Comparison of ENCODE assay signal across 11 cellular contexts in genomic region chr2:232030229-232030628, GRCh38.
A peak's percentile ranks its signal among the peaks of the same experiment; 100 is the strongest.
DNase-seq lines count a peak whose midpoint lies in the region; ATAC-seq and TF ChIP-seq lines count a peak whose summit lies in the region.
"Had no signal": no experiment of that assay in that cellular context is flagged by ENCODE, and none has a peak within 500 bp of the region (broad histone marks: within the 10 kb centered on the region; RNA-seq: fewer than 3 reads in every experiment).

No MANE protein-coding gene starts in this region.

- intact Hi-C loops in lower lobe of right lung (cut with DNase I): no loop called here

- H3K4me3 ChIP-seq in GM12864 (ENCODE audit: low read depth, low read length): no peak overlapping the region
- H3K4me3 ChIP-seq in LNCaP clone FGC (ENCODE audit: low read depth, low read length): no peak overlapping the region
- no peak overlapping the region for H3K4me3 ChIP-seq in lower lobe of right lung

- H3K9me3 Mint-ChIP-seq in chondrocyte (ENCODE audit: low read depth): peaks cover 21% of the 10 kb centered on the region

- H3K27me3 ChIP-seq in lower lobe of right lung (ENCODE audit: low read depth): no peaks in the 10 kb centered on the region

- H3K4me1 ChIP-seq in lower lobe of right lung: no peaks in the 10 kb centered on the region

- no peak overlapping the region for H3K27ac Mint-ChIP-seq in chondrocyte (ENCODE audit: unreplicated experiment)

- DNase-seq in GM12864 (ENCODE audit: low read depth) (no peak), LNCaP clone FGC (ENCODE audit: low read depth) (no peak), chondrocyte (ENCODE audit: low spot score) (no peak), lower lobe of right lung (no peak), DMS114 treated with DMSO at 0.1 percent for 48 hours (lab: John Stamatoyannopoulos, UW; ENCODE audit: unreplicated experiment) (no peak)
- DNase-seq in effector CD4-positive, alpha-beta T cell: no peak
- DNase-seq in activated CD4-positive, alpha-beta T cell treated with anti-CD3 and anti-CD28 coated beads for 1 hour: no peak
- DNase-seq: NCI-H187; nucleus accumbens; stimulated activated naive CD8-positive, alpha-beta T cell treated with anti-CD3 and anti-CD28 coated beads, Interleukin-15, amount 100 ng/mL, for 72 hours had no signal

- peaks cover 34% of the 10 kb centered on the region for H3K36me3 Mint-ChIP-seq in chondrocyte (ENCODE audit: low read depth)

- TF ChIP-seq CTCF in GM12864 (IDR thresholded peaks at IDR 0.05; ENCODE audit: low read depth, low read length, missing control alignments) (peak; percentile 20), LNCaP clone FGC (IDR thresholded peaks at IDR 0.05; ENCODE audit: control insufficient read depth, extremely low read depth, insufficient read depth) (peak; percentile 21; the same call in 1 of the 2 replicates), chondrocyte (IDR thresholded peaks at IDR 0.05) (peak; percentile 27), lower lobe of right lung (IDR thresholded peaks at IDR 0.05) (peak; percentile 17)

- H3K27ac ChIP-seq in lower lobe of right lung: no peak overlapping the region

- no peaks in the 10 kb centered on the region for H3K27me3 Mint-ChIP-seq in chondrocyte (ENCODE audit: low read depth)
- H3K27me3 Mint-ChIP-seq: stimulated activated naive CD8-positive, alpha-beta T cell treated with anti-CD3 and anti-CD28 coated beads, Interleukin-15, amount 100 ng/mL, for 72 hours had no signal

- no peak overlapping the region for H3K4me3 Mint-ChIP-seq in chondrocyte (ENCODE audit: unreplicated experiment)
- H3K4me3 Mint-ChIP-seq: stimulated activated naive CD8-positive, alpha-beta T cell treated with anti-CD3 and anti-CD28 coated beads, Interleukin-15, amount 100 ng/mL, for 72 hours had no signal

- no peak for ATAC-seq in lower lobe of right lung
- no peak for ATAC-seq in HG03354 (IDR thresholded peaks at IDR 0.05; ENCODE audit: poor library complexity, severe bottlenecking, unreplicated experiment)
- ATAC-seq: stimulated activated naive CD8-positive, alpha-beta T cell treated with anti-CD3 and anti-CD28 coated beads, Interleukin-15, amount 100 ng/mL, for 72 hours had no signal

- H3K9me3 ChIP-seq in lower lobe of right lung: peaks cover 7% of the 10 kb centered on the region

- peaks cover 15% of the 10 kb centered on the region for H3K4me1 Mint-ChIP-seq in chondrocyte (ENCODE audit: low read depth)

- peaks cover 27% of the 10 kb centered on the region for H3K36me3 ChIP-seq in lower lobe of right lung
